In genomic region chr11:121292503-121293275, GRCh38 we compare ENCODE assay signal across 8 cellular contexts. TPM values are rescaled to one million over a fixed set of nuclear protein-coding genes. Genes with fewer than 3 reads are reported as not detected.
DNase-seq lines count a peak whose midpoint lies in the region; ATAC-seq and TF ChIP-seq lines count a peak whose summit lies in the region.

A gene with protein sequence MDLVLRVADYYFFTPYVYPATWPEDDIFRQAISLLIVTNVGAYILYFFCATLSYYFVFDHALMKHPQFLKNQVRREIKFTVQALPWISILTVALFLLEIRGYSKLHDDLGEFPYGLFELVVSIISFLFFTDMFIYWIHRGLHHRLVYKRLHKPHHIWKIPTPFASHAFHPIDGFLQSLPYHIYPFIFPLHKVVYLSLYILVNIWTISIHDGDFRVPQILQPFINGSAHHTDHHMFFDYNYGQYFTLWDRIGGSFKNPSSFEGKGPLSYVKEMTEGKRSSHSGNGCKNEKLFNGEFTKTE (plus strand): TSS chr11:121292771. CDS start chr11:121303376, 10,605 bp downstream.

- no peaks in the 10 kb centered on the region for H3K36me3 ChIP-seq in smooth muscle cell (ENCODE audit: low read depth)

- CTCF ChIA-PET in AG04449 (lab: Yijun Ruan, JAX) (interaction anchor here (0.7 to 1.8 kb wide), 8 partner anchors 11 to 1288 kb away, joined by 3 to 4 read pairs (median 3); no protein-coding TSS in a partner anchor), WTC11 (lab: Charles Lee) (interaction anchor here (0.8 to 2.1 kb wide), 6 partner anchors 37 to 98 kb away, joined by 3 to 6 read pairs (median 4); no protein-coding TSS in a partner anchor)

- peaks cover 31% of the 10 kb centered on the region for H3K4me1 ChIP-seq in smooth muscle cell (ENCODE audit: low read depth)

- peaks cover 10% of the 10 kb centered on the region for H3K9me3 Mint-ChIP-seq in WTC11

- no peaks in the 10 kb centered on the region for H3F3A ChIP-seq in smooth muscle cell (ENCODE audit: low read depth)

- H3K4me2 ChIP-seq in smooth muscle cell = peak within 1 kb of the TSS; percentile 94

- H3K4me3 Mint-ChIP-seq in WTC11 = peak within 1 kb of the TSS; percentile 95

- under 1% methylated on average over 58 of the region's 75 CpGs for WGBS in smooth muscle cell (ENCODE audit: low lambda C conversion rate)

- peaks cover 4% of the 10 kb centered on the region; the same call in 1 of the 2 replicates for H3K36me3 Mint-ChIP-seq in WTC11

- no peaks in the 10 kb centered on the region for H3K9me3 ChIP-seq in smooth muscle cell (replicated peaks; ENCODE audit: low read depth)

- peak within 1 kb of the TSS; percentile 81 for H3K9ac ChIP-seq in smooth muscle cell (ENCODE audit: low read depth)

- H4K20me1 ChIP-seq in smooth muscle cell (ENCODE audit: low read depth) = peaks cover 44% of the 10 kb centered on the region

- peak within 1 kb of the TSS; percentile 100 for H3K27ac Mint-ChIP-seq in WTC11

- peak within 1 kb of the TSS; percentile 73 for H3K27ac ChIP-seq in smooth muscle cell (ENCODE audit: low read depth)

- H3K4me1 Mint-ChIP-seq in WTC11 = peaks cover 45% of the 10 kb centered on the region

- H2AFZ ChIP-seq in smooth muscle cell (ENCODE audit: low read depth) = peak within 1 kb of the TSS; percentile 99

- peak; percentile 53 for DNase-seq in AG04449 (ENCODE audit: low read depth, low spot score)
- DNase-seq in NCI-H2227 treated with DMSO at 0.1 percent for 48 hours (lab: John Stamatoyannopoulos, UW) = peak; percentile 78
- DNase-seq in WTC11 (ENCODE audit: low spot score) = peak; percentile 95
- DNase-seq in cardiac fibroblast (ENCODE audit: low read depth in 2 of 2) = peak; percentile 92 to 95
- peak; percentile 99 for DNase-seq in iPS-NIHi7 (ENCODE audit: extremely low spot score)
- DNase-seq in smooth muscle cell (lab: John Stamatoyannopoulos, UW; ENCODE audit: unreplicated experiment) = peak; percentile 72

- ATAC-seq in GM18907 (IDR thresholded peaks at IDR 0.05; ENCODE audit: unreplicated experiment) (peak; percentile 96), HG03159 (IDR thresholded peaks at IDR 0.05; ENCODE audit: unreplicated experiment) (peak; percentile 98), WTC11 (peak; percentile 94)

- TF ChIP-seq CTCF in AG04449 (IDR thresholded peaks at IDR 0.05; ENCODE audit: insufficient read depth, low read length, missing control alignments) (no peak), WTC11 (IDR thresholded peaks at IDR 0.05) (no peak), cardiac fibroblast (IDR thresholded peaks at IDR 0.05; ENCODE audit: low read depth, low read length) (no peak), smooth muscle cell (IDR thresholded peaks at IDR 0.05; ENCODE audit: borderline replicate concordance, insufficient read depth, poor library complexity, severe bottlenecking) (no peak)

- peak within 1 kb of the TSS; percentile 93 for H3K4me3 ChIP-seq in AG04449 (ENCODE audit: low read depth, low read length)
- peak within 1 kb of the TSS; percentile 88 to 89 for H3K4me3 ChIP-seq in cardiac fibroblast (replicated peaks in 1 of 2; ENCODE audit: low read depth in 2 of 2, low read length in 2 of 2)
- H3K4me3 ChIP-seq in smooth muscle cell = peak within 1 kb of the TSS; percentile 69

- H3K79me2 ChIP-seq in smooth muscle cell (ENCODE audit: low read depth) = peaks cover 49% of the 10 kb centered on the region

- POLR2A ChIA-PET in AG04449 (lab: Yijun Ruan, JAX) (interaction anchor here (0.9 kb wide), 1 partner anchor 11 kb away, joined by 3 read pairs; no protein-coding TSS in a partner anchor), WTC11 (lab: Charles Lee) (interaction anchor here (0.5 to 1.1 kb wide), 6 partner anchors 10 to 136 kb away, joined by 3 read pairs; no protein-coding TSS in a partner anchor)

- no peaks in the 10 kb centered on the region for H3K27me3 Mint-ChIP-seq in WTC11 (ENCODE audit: low read depth)

- no peaks in the 10 kb centered on the region for H3K27me3 ChIP-seq in smooth muscle cell (ENCODE audit: low read depth)

TF ChIP-seq in WTC11, 78 proteins besides CTCF, POLR2A, EP300 and RAD21 (continues in another document):
- TF ChIP-seq ZNF232 (CRISPR knock-in tag; IDR thresholded peaks at IDR 0.05) (peak; percentile 97), TCF7 (CRISPR knock-in tag; IDR thresholded peaks at IDR 0.05; ENCODE audit: low read depth) (peak; percentile 59; the same call in 1 of the 2 replicates), ZNF396 (CRISPR knock-in tag; IDR thresholded peaks at IDR 0.05; ENCODE audit: borderline replicate concordance) (no peak), RORB (CRISPR knock-in tag; IDR thresholded peaks at IDR 0.05) (no peak), ZNF512 (CRISPR knock-in tag; IDR thresholded peaks at IDR 0.05; ENCODE audit: borderline replicate concordance) (no peak), CBFB (CRISPR knock-in tag; IDR thresholded peaks at IDR 0.05; ENCODE audit: low read depth) (peak; percentile 42; the same call in 1 of the 2 replicates), KAT7 (CRISPR knock-in tag; IDR thresholded peaks at IDR 0.05; ENCODE audit: borderline replicate concordance) (0 out of 2 replicates have a peak, but pooled peaks have one; percentile 26), ATF1 (CRISPR knock-in tag; IDR thresholded peaks at IDR 0.05) (0 out of 2 replicates have a peak, but pooled peaks have one; percentile 65), FOXJ3 (CRISPR knock-in tag; IDR thresholded peaks at IDR 0.05; ENCODE audit: borderline replicate concordance) (no peak), MXD4 (CRISPR knock-in tag; IDR thresholded peaks at IDR 0.05; ENCODE audit: borderline replicate concordance) (no peak), ZNF671 (CRISPR knock-in tag; IDR thresholded peaks at IDR 0.05) (no peak), ETV6 (CRISPR knock-in tag; IDR thresholded peaks at IDR 0.05) (peak; percentile 88; the same call in 1 of the 2 replicates), MYBL2 (CRISPR knock-in tag; IDR thresholded peaks at IDR 0.05) (0 out of 2 replicates have a peak, but pooled peaks have one; percentile 79), ZMAT4 (CRISPR knock-in tag; IDR thresholded peaks at IDR 0.05) (no peak), CREM (CRISPR knock-in tag; IDR thresholded peaks at IDR 0.05) (peak; percentile 84), SMAD4 (CRISPR knock-in tag; IDR thresholded peaks at IDR 0.05) (0 out of 2 replicates have a peak, but pooled peaks have one; percentile 20), ZNF317 (CRISPR knock-in tag; IDR thresholded peaks at IDR 0.05; ENCODE audit: borderline replicate concordance, low read depth) (no peak)
- TF ChIP-seq, protein P1, sequence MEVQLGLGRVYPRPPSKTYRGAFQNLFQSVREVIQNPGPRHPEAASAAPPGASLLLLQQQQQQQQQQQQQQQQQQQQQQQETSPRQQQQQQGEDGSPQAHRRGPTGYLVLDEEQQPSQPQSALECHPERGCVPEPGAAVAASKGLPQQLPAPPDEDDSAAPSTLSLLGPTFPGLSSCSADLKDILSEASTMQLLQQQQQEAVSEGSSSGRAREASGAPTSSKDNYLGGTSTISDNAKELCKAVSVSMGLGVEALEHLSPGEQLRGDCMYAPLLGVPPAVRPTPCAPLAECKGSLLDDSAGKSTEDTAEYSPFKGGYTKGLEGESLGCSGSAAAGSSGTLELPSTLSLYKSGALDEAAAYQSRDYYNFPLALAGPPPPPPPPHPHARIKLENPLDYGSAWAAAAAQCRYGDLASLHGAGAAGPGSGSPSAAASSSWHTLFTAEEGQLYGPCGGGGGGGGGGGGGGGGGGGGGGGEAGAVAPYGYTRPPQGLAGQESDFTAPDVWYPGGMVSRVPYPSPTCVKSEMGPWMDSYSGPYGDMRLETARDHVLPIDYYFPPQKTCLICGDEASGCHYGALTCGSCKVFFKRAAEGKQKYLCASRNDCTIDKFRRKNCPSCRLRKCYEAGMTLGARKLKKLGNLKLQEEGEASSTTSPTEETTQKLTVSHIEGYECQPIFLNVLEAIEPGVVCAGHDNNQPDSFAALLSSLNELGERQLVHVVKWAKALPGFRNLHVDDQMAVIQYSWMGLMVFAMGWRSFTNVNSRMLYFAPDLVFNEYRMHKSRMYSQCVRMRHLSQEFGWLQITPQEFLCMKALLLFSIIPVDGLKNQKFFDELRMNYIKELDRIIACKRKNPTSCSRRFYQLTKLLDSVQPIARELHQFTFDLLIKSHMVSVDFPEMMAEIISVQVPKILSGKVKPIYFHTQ (CRISPR knock-in tag; IDR thresholded peaks at IDR 0.05) = no peak
- TF ChIP-seq, protein P2, sequence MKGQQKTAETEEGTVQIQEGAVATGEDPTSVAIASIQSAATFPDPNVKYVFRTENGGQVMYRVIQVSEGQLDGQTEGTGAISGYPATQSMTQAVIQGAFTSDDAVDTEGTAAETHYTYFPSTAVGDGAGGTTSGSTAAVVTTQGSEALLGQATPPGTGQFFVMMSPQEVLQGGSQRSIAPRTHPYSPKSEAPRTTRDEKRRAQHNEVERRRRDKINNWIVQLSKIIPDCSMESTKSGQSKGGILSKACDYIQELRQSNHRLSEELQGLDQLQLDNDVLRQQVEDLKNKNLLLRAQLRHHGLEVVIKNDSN (CRISPR knock-in tag; IDR thresholded peaks at IDR 0.05) = peak; percentile 99

RNA-seq across cellular contexts. Expression of the gene that starts here (rescaled TPM):
- total RNA-seq in WTC11 (2021) (78.6 to 81.9 TPM (median 79.2 TPM) in 3 replicates), smooth muscle cell (138 and 168 TPM in 2 replicates)
- polyA plus RNA-seq in smooth muscle cell = 59.5 and 73.1 TPM in 2 replicates

Comparison
In these comparisons a context has a peak if more than half of its experiments do, and no peak if none do; other contexts are left out.
1. Peak in every context shown above with its lines: DNase-seq, ATAC-seq, H3K4me3 ChIP-seq and H3K27ac ChIP-seq.